14 cellular contexts compared by ENCODE assay signal in the genomic region with DNA sequence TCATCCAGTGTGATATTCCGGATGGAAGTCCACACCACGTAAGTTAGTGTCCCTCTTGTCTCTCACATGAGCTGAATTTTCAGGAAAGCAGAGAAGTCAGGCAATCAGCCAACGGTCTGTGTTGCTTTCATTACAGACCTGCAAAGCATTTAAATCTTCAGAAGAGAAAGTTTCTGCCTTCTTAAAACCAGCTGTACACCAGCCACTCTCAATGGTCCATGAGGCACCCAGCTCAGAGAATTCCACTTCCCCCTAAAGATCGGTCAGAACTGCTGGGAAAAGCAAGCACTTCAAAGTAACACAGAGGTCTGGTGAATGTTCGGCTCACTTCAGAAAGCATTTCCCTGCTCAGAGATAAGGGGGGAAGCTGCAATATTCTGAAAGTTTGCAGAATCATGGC.
DNase-seq lines count a peak whose midpoint lies in the region; ATAC-seq, FAIRE-seq and TF ChIP-seq lines count a peak whose summit lies in the region.
"Had no signal": no experiment of that assay in that cellular context is flagged by ENCODE, and none has a peak within 500 bp of the region (broad histone marks: within the 10 kb centered on the region; RNA-seq: fewer than 3 reads in every experiment).

No MANE protein-coding gene starts in this region.

- H3F3A ChIP-seq in smooth muscle cell (ENCODE audit: low read depth), result peaks cover 7% of the 10 kb centered on the region

- no peak overlapping the region for H3K4me3 ChIP-seq in SJSA1
- no peak overlapping the region for H3K4me3 ChIP-seq in HepG2 (replicated peaks in 1 of 3; ENCODE audit: insufficient read depth in 1 of 3, low read depth in 2 of 3, low read length in 3 of 3)
- H3K4me3 ChIP-seq in smooth muscle cell, result peak overlapping the region; percentile 1

- peaks cover 57% of the 10 kb centered on the region for H3K4me1 Mint-ChIP-seq in chondrocyte (ENCODE audit: low read depth)
- H3K4me1 Mint-ChIP-seq: CD4-positive, CD25-positive, alpha-beta regulatory T cell; stimulated activated effector memory CD8-positive, alpha-beta T cell treated with anti-CD3 and anti-CD28 coated beads, Interleukin-12 subunit alpha, Interleukin-12 subunit beta, amount 100 ng/mL, for 72 hours had no signal

- no peaks in the 10 kb centered on the region for H3K9me3 Mint-ChIP-seq in chondrocyte (ENCODE audit: low read depth)

- TF ChIP-seq POLR2A in HepG2 (IDR thresholded peaks at IDR 0.05; ENCODE audit: insufficient read depth in 1 of 2, low read depth in 2 of 2, low read length in 2 of 2), result no peak

- H3K79me2 ChIP-seq in HepG2 (ENCODE audit: insufficient read depth, low read length) (no peaks in the 10 kb centered on the region), smooth muscle cell (ENCODE audit: low read depth) (no peaks in the 10 kb centered on the region)

- H4K20me1 ChIP-seq in HepG2 (ENCODE audit: insufficient read depth, low read length), result no peaks in the 10 kb centered on the region
- no peaks in the 10 kb centered on the region for H4K20me1 ChIP-seq in smooth muscle cell (ENCODE audit: low read depth)

- H3K27ac Mint-ChIP-seq in chondrocyte (ENCODE audit: unreplicated experiment), result peak overlapping the region; percentile 74
- H3K27ac Mint-ChIP-seq: activated naive CD8-positive, alpha-beta T cell; CD4-positive, CD25-positive, alpha-beta regulatory T cell; stimulated activated effector memory CD8-positive, alpha-beta T cell treated with anti-CD3 and anti-CD28 coated beads, Interleukin-12 subunit alpha, Interleukin-12 subunit beta, amount 100 ng/mL, for 72 hours had no signal

- no peak for FAIRE-seq in HepG2 (lab: Jason Lieb, UNC)

- H3K36me3 ChIP-seq in SJSA1 (no peaks in the 10 kb centered on the region), HepG2 (replicated peaks in 1 of 2; ENCODE audit: control insufficient read depth in 1 of 2, insufficient read depth in 2 of 2, low read length in 2 of 2) (no peaks in the 10 kb centered on the region), smooth muscle cell (ENCODE audit: low read depth) (no peaks in the 10 kb centered on the region)

- no peak for DNase-seq in SJSA1 (ENCODE audit: low read depth in 1 of 2, low spot score in 2 of 2)
- no peak for DNase-seq in chondrocyte (ENCODE audit: low spot score)
- no peak for DNase-seq in HepG2 (ENCODE audit: low spot score)
- no peak for DNase-seq in smooth muscle cell (lab: John Stamatoyannopoulos, UW; ENCODE audit: unreplicated experiment)
- DNase-seq in RKO (ENCODE audit: low spot score), result no peak
- no peak for DNase-seq in AG20443 (ENCODE audit: low spot score)
- no peak for DNase-seq in SIG-M5 treated with dmso at 0.1 percent for 504 hours (lab: John Stamatoyannopoulos, UW; ENCODE audit: unreplicated experiment)
- DNase-seq: activated CD4-positive, CD25-positive, alpha-beta regulatory T cell treated with anti-CD3 and anti-CD28 coated beads, Interleukin-2, amount 50 U/mL, for 72 hours; CD4-positive, CD25-positive, alpha-beta regulatory T cell; dermis blood vessel endothelial cell; NCI-H345; stimulated activated CD4-positive, alpha-beta T cell treated with anti-CD3 and anti-CD28 coated beads, Interleukin-4, amount 100 ng/mL, for 4 hours had no signal

- H3K4me3 Mint-ChIP-seq in chondrocyte (ENCODE audit: unreplicated experiment), result no peak overlapping the region
- H3K4me3 Mint-ChIP-seq: activated naive CD8-positive, alpha-beta T cell; CD4-positive, CD25-positive, alpha-beta regulatory T cell; stimulated activated effector memory CD8-positive, alpha-beta T cell treated with anti-CD3 and anti-CD28 coated beads, Interleukin-12 subunit alpha, Interleukin-12 subunit beta, amount 100 ng/mL, for 72 hours had no signal

- in situ Hi-C loops in HepG2 (cut with HindIII; ENCODE audit: extremely low pct_ligation_motif_present, low pct_unique_long_range_greater_than_20kb), result no loop called here

- TF ChIP-seq CTCF in chondrocyte (IDR thresholded peaks at IDR 0.05), result no peak
- no peak for TF ChIP-seq CTCF in HepG2 (CRISPR knock-in tag; IDR thresholded peaks at IDR 0.05)
- no peak for TF ChIP-seq CTCF in smooth muscle cell (IDR thresholded peaks at IDR 0.05; ENCODE audit: borderline replicate concordance, insufficient read depth, poor library complexity, severe bottlenecking)

- H3K36me3 Mint-ChIP-seq in chondrocyte (ENCODE audit: low read depth), result no peaks in the 10 kb centered on the region
- H3K36me3 Mint-ChIP-seq: activated naive CD8-positive, alpha-beta T cell; CD4-positive, CD25-positive, alpha-beta regulatory T cell; stimulated activated effector memory CD8-positive, alpha-beta T cell treated with anti-CD3 and anti-CD28 coated beads, Interleukin-12 subunit alpha, Interleukin-12 subunit beta, amount 100 ng/mL, for 72 hours had no signal

- H3K9me3 ChIP-seq in SJSA1 (replicated peaks) (no peaks in the 10 kb centered on the region), HepG2 (ENCODE audit: low read length) (no peaks in the 10 kb centered on the region), smooth muscle cell (replicated peaks; ENCODE audit: low read depth) (no peaks in the 10 kb centered on the region)

- H3K4me1 ChIP-seq in SJSA1 (replicated peaks) (peaks cover 13% of the 10 kb centered on the region), HepG2 (ENCODE audit: insufficient read depth, low read length) (peaks cover 8% of the 10 kb centered on the region), smooth muscle cell (ENCODE audit: low read depth) (peaks cover 21% of the 10 kb centered on the region)

- intact Hi-C loops in HepG2 (cut with micrococcal nuclease; ENCODE audit: unreplicated experiment), result no loop called here

- H3K27ac ChIP-seq in SJSA1 (peak overlapping the region; percentile 46; the same call in 1 of the 2 replicates), HepG2 (ENCODE audit: extremely low read length, insufficient read depth, low read length) (peak overlapping the region; percentile 19), smooth muscle cell (ENCODE audit: low read depth) (peak overlapping the region; percentile 74)

- 0% methylated on average over 4 of the region's 5 CpGs for WGBS in HepG2 (ENCODE audit: low lambda C conversion rate)
- WGBS in smooth muscle cell (ENCODE audit: low lambda C conversion rate), result 6% methylated on average over 5 of the region's 5 CpGs

- TF ChIP-seq EP300 in HepG2 (IDR thresholded peaks at IDR 0.05; ENCODE audit: low read depth in 2 of 2, low read length in 2 of 2) (no peak), HepG2 (CRISPR knock-in tag; IDR thresholded peaks at IDR 0.05; ENCODE audit: borderline replicate concordance) (no peak)

- peak overlapping the region; percentile 43 for H3K4me2 ChIP-seq in HepG2 (ENCODE audit: low read depth, low read length)
- peak overlapping the region; percentile 64 for H3K4me2 ChIP-seq in smooth muscle cell

- TF ChIP-seq RAD21 in HepG2 (CRISPR knock-in tag; IDR thresholded peaks at IDR 0.05), result no peak

- no TSS peak for BruUV-seq in HepG2 (replicated peaks; lab: Mats Ljungman, UMichigan)

- no peaks in the 10 kb centered on the region for H3K27me3 ChIP-seq in SJSA1 (replicated peaks)
- no peaks in the 10 kb centered on the region for H3K27me3 ChIP-seq in HepG2 (ENCODE audit: control insufficient read depth in 1 of 2, insufficient read depth in 2 of 2, low read length in 2 of 2)
- H3K27me3 ChIP-seq in smooth muscle cell (ENCODE audit: low read depth), result no peaks in the 10 kb centered on the region

- H3K9ac ChIP-seq in HepG2 (ENCODE audit: insufficient read depth, low read depth, low read length) (no peak overlapping the region), smooth muscle cell (ENCODE audit: low read depth) (peak overlapping the region; percentile 22)

- H2AFZ ChIP-seq in HepG2 (ENCODE audit: low read length) (no peak overlapping the region), smooth muscle cell (ENCODE audit: low read depth) (peak overlapping the region; percentile 38)

- peak; percentile 28; the same call in 1 of the 3 replicates for ATAC-seq in HepG2
- ATAC-seq: stimulated activated effector memory CD8-positive, alpha-beta T cell treated with anti-CD3 and anti-CD28 coated beads, Interleukin-12 subunit alpha, Interleukin-12 subunit beta, amount 100 ng/mL, for 72 hours had no signal

- CTCF ChIA-PET in HepG2 (lab: Yijun Ruan, JAX; ENCODE audit: low intra/inter-chr PET ratio, low total read pairs), result no interaction called here

- no peaks in the 10 kb centered on the region for H3K27me3 Mint-ChIP-seq in chondrocyte (ENCODE audit: low read depth)
- H3K27me3 Mint-ChIP-seq: activated naive CD8-positive, alpha-beta T cell; CD4-positive, CD25-positive, alpha-beta regulatory T cell had no signal

- POLR2A ChIA-PET in HepG2 (lab: Yijun Ruan, JAX), result no interaction called here

TF ChIP-seq in HepG2, 621 proteins besides CTCF, POLR2A, EP300 and RAD21:
- TF ChIP-seq ZBTB20 (CRISPR knock-in tag; IDR thresholded peaks at IDR 0.05; ENCODE audit: borderline replicate concordance, low read depth) (no peak), DPF2 (CRISPR knock-in tag; IDR thresholded peaks at IDR 0.05; ENCODE audit: borderline replicate concordance, low read depth) (no peak), ZNF20 (CRISPR knock-in tag; IDR thresholded peaks at IDR 0.05) (no peak)

Comparison
In these comparisons a context has a peak if more than half of its experiments do, and no peak if none do; other contexts are left out.
1. H3K27ac ChIP-seq: peak in every context shown above with its lines; median percentile 74 in smooth muscle cell; 46 in SJSA1; 19 in HepG2.